8 cellular contexts compared by ENCODE assay signal in the genomic region with DNA sequence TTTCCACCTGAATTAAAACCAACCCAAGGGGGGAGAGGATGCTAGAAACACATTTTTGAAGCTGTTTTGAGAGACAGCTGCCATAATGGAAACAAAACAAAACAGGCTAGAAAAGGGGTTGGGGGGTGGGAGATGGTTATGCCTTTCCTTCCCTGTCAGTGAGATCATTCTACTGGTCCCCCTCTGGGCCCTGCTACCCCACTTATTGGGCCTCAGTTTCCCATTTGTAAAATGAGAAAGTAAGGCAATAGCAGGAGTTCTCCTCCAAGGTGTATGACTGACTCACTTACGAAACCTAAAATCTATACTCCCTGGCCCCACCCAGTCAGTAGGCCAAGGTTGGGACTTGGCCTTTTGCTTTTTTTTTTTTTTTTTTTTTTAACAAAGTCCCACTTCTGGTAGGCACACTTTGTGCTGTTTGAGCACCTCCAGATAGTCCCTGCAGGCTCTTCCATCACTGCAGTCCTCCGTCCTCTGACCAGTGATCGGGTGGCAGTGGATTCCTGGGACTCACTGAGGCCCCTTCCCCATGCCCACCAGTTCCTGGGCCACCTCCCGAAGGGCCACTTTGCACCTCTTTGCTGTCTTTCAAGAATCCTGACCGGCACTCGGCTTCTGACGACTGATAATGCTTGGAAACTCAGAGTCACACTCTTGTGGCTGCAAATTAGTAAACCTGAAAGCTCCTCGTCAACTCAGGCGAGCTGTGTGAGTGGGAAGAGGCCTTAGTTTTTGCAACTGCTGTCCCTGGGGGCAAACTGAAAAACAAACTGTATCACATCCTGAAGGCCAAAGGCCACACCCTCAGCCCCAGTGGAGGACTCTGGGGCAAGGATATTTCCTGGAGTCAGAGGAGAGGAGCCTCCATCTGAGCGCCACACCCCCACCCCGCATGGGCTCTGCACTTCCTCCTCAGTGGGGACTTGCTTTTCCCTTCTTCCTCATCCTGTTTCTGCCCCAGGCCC. TPM values are rescaled to one million over a fixed set of nuclear protein-coding genes. Genes with fewer than 3 reads are reported as not detected.
A peak's percentile ranks its signal among the peaks of the same experiment; 100 is the strongest.
DNase-seq lines count a peak whose midpoint lies in the region; ATAC-seq and TF ChIP-seq lines count a peak whose summit lies in the region.

No MANE protein-coding gene starts in this region.

- H3K36me3 ChIP-seq in testis (ENCODE audit: low read depth, missing control alignments) (no peaks in the 10 kb centered on the region), smooth muscle cell (ENCODE audit: low read depth) (no peaks in the 10 kb centered on the region)

- peak; percentile 68 for ATAC-seq in HG03064 (IDR thresholded peaks at IDR 0.05; ENCODE audit: low read depth, unreplicated experiment)
- peak; percentile 94 for ATAC-seq in activated B cell treated with CpG ODN at 0.5 μM for 24 hours (ENCODE audit: low read depth)

- no peaks in the 10 kb centered on the region for H4K20me1 ChIP-seq in smooth muscle cell (ENCODE audit: low read depth)

- H3K4me3 ChIP-seq in testis = no peak overlapping the region
- H3K4me3 ChIP-seq in smooth muscle cell = no peak overlapping the region

- TF ChIP-seq CTCF in activated B cell treated with CpG ODN at 0.5 μM for 24 hours (IDR thresholded peaks at IDR 0.05) (no peak), testis (IDR thresholded peaks at IDR 0.05) (no peak), smooth muscle cell (IDR thresholded peaks at IDR 0.05; ENCODE audit: borderline replicate concordance, insufficient read depth, poor library complexity, severe bottlenecking) (no peak)

- no peaks in the 10 kb centered on the region for H3K4me1 ChIP-seq in testis
- peaks cover 4% of the 10 kb centered on the region for H3K4me1 ChIP-seq in smooth muscle cell (ENCODE audit: low read depth)

- H3K27me3 ChIP-seq in layer of hippocampus (ENCODE audit: control insufficient read depth, insufficient read depth, low read length) (no peaks in the 10 kb centered on the region), testis (no peaks in the 10 kb centered on the region), smooth muscle cell (ENCODE audit: low read depth) (no peaks in the 10 kb centered on the region)

- H3K27ac ChIP-seq in layer of hippocampus (ENCODE audit: low read depth, low read length) = peak overlapping the region; percentile 21
- no peak overlapping the region for H3K27ac ChIP-seq in testis
- no peak overlapping the region for H3K27ac ChIP-seq in smooth muscle cell (ENCODE audit: low read depth)

- CTCF ChIA-PET in activated B cell treated with CpG ODN at 0.5 μM for 24 hours (lab: Charles Lee) = no interaction called here

- H3K4me2 ChIP-seq in smooth muscle cell = no peak overlapping the region

- peaks cover 21% of the 10 kb centered on the region for H3K4me1 Mint-ChIP-seq in activated B cell treated with CpG ODN at 0.5 μM for 24 hours

- H3K4me3 Mint-ChIP-seq in activated B cell treated with CpG ODN at 0.5 μM for 24 hours = peak overlapping the region; percentile 41

- H3F3A ChIP-seq in smooth muscle cell (ENCODE audit: low read depth) = no peaks in the 10 kb centered on the region

- peak overlapping the region; percentile 77 for H3K27ac Mint-ChIP-seq in activated B cell treated with CpG ODN at 0.5 μM for 24 hours

- DNase-seq in activated B cell treated with CpG ODN at 0.5 μM for 24 hours = no peak
- DNase-seq in testis = peak; percentile 44
- DNase-seq in epidermal melanocyte (ENCODE audit: insufficient read length, low spot score) = no peak
- no peak for DNase-seq in smooth muscle cell (lab: John Stamatoyannopoulos, UW; ENCODE audit: unreplicated experiment)
- no peak for DNase-seq in GOT3 (lab: John Stamatoyannopoulos, UW)

- intact Hi-C loops in activated B cell treated with CpG ODN at 0.5 μM for 24 hours (cut with micrococcal nuclease) (loop anchor here (2.0 kb wide), 1 partner anchor 15 kb away; no protein-coding TSS in a partner anchor), testis (cut with DNase I; ENCODE audit: low total_unique reads) (no loop called here)

- H3K9me3 ChIP-seq in testis = no peaks in the 10 kb centered on the region
- H3K9me3 ChIP-seq in smooth muscle cell (replicated peaks; ENCODE audit: low read depth) = no peaks in the 10 kb centered on the region

- no peaks in the 10 kb centered on the region for H3K9me3 Mint-ChIP-seq in activated B cell treated with CpG ODN at 0.5 μM for 24 hours

- H3K36me3 Mint-ChIP-seq in activated B cell treated with CpG ODN at 0.5 μM for 24 hours (ENCODE audit: low read depth) = no peaks in the 10 kb centered on the region

- no peaks in the 10 kb centered on the region for H3K79me2 ChIP-seq in smooth muscle cell (ENCODE audit: low read depth)

- 71 to 75% methylated on average over 9 to 11 of the region's 11 CpGs for WGBS in testis, 2 donors
- 68% methylated on average over 11 of the region's 11 CpGs for WGBS in smooth muscle cell (ENCODE audit: low lambda C conversion rate)

- no peaks in the 10 kb centered on the region for H3K27me3 Mint-ChIP-seq in activated B cell treated with CpG ODN at 0.5 μM for 24 hours

- POLR2A ChIA-PET in activated B cell treated with CpG ODN at 0.5 μM for 24 hours (lab: Charles Lee) = interaction anchor here (0.6 kb wide), 1 partner anchor 14 kb away, joined by 6 read pairs; no protein-coding TSS in a partner anchor

- peak; percentile 38 for TF ChIP-seq POLR2A in GM19193 (IDR thresholded peaks at IDR 0.05; ENCODE audit: extremely low read depth, insufficient read depth, insufficient read length)
- TF ChIP-seq POLR2A in testis (IDR thresholded peaks at IDR 0.05) = no peak

- H3K9ac ChIP-seq in smooth muscle cell (ENCODE audit: low read depth) = no peak overlapping the region

- no peak overlapping the region for H2AFZ ChIP-seq in smooth muscle cell (ENCODE audit: low read depth)

RNA-seq across cellular contexts. Expression of gene PSTPIP1, which starts 6.7 kb away (rescaled TPM):
- 33.7 and 42.7 TPM in 2 replicates for total RNA-seq in activated B cell treated with CpG ODN at 0.5 μM for 24 hours
- total RNA-seq in testis = 1 to 10 TPM; 5.0 to 8.6 TPM
- polyA plus RNA-seq in testis (ENCODE audit: insufficient read depth, low read depth, low replicate concordance) = 7.9 TPM
- not detected in 2 replicates for total RNA-seq in smooth muscle cell
- 0.38 TPM in 1 of 2 replicates, not detected in the other for polyA plus RNA-seq in smooth muscle cell

RNA-seq across cellular contexts. Expression of gene RCN2, which starts 56.6 kb away (rescaled TPM):
- total RNA-seq in activated B cell treated with CpG ODN at 0.5 μM for 24 hours (23.8 and 25.0 TPM in 2 replicates), testis (10 to 100 TPM; 61.1 to 78.3 TPM), smooth muscle cell (200 and 230 TPM in 2 replicates)
- polyA plus RNA-seq in testis (ENCODE audit: insufficient read depth, low read depth, low replicate concordance) (164 TPM), smooth muscle cell (146 and 190 TPM in 2 replicates)
